19 cellular contexts compared by ENCODE assay signal in the genomic region with DNA sequence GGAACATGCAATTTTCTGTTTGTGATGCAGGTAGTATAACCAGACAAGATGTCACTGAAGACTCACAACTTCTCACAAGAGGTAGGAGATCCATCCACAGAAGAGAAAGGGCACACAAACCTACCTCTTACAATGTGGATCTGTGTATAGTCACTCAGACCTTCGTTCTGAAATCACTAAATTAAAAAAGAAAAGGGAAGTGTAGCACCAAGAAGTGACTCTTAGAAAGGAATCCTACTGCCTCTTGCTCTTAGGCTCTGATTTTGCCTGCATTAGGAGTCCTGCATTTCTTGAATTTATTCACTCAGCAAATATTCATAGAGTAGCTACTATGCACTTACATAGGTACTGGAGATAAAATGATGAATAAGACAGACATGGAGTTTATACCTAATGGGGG.
"Had no signal": no experiment of that assay in that cellular context is flagged by ENCODE, and none has a peak within 500 bp of the region (broad histone marks: within the 10 kb centered on the region; RNA-seq: fewer than 3 reads in every experiment).

No MANE protein-coding gene starts in this region.

- H3K79me2 ChIP-seq: parathyroid adenoma had no signal

- H3K36me3 ChIP-seq: thyroid gland had no signal

- H3K9me3 Mint-ChIP-seq: activated naive CD8-positive, alpha-beta T cell treated with anti-CD3 and anti-CD28 coated beads, Interleukin-2, amount 50 U/mL, for 24 hours; activated T-cell treated with anti-CD3 and anti-CD28 coated beads, Interleukin-2, amount 50 U/mL, for 72 hours; stimulated activated naive CD8-positive, alpha-beta T cell treated with anti-CD3 and anti-CD28 coated beads, Interleukin-15, Interleukin-2, amounts not matched to agents 100 ng/mL and 50 ng/mL, for 24 hours had no signal

- H3K9me3 ChIP-seq: body of pancreas, thyroid gland had no signal

- H3K36me3 Mint-ChIP-seq: WTC11 had no signal

- H3K4me3 Mint-ChIP-seq: activated naive CD8-positive, alpha-beta T cell treated with anti-CD3 and anti-CD28 coated beads, Interleukin-2, amount 50 U/mL, for 24 hours; activated T-cell treated with anti-CD3 and anti-CD28 coated beads, Interleukin-2, amount 50 U/mL, for 72 hours; nephron progenitor cell; stimulated activated naive CD8-positive, alpha-beta T cell treated with anti-CD3 and anti-CD28 coated beads, Interleukin-15, Interleukin-2, amounts not matched to agents 100 ng/mL and 50 ng/mL, for 24 hours; WTC11 had no signal

- H3K27ac ChIP-seq: body of pancreas, parathyroid adenoma, thyroid gland had no signal

- ATAC-seq: activated naive CD8-positive, alpha-beta T cell treated with anti-CD3 and anti-CD28 coated beads, Interleukin-2, amount 50 U/mL, for 24 hours; activated T-cell treated with anti-CD3 and anti-CD28 coated beads, Interleukin-2, amount 50 U/mL, for 72 hours; body of pancreas; left cardiac atrium; right cardiac atrium; WTC11 had no signal

- H3K4me3 ChIP-seq: body of pancreas, thyroid gland had no signal

- H3K4me1 ChIP-seq: parathyroid adenoma, thyroid gland had no signal

- H3K27me3 ChIP-seq: body of pancreas, thyroid gland had no signal

- H3K27me3 Mint-ChIP-seq: activated naive CD8-positive, alpha-beta T cell treated with anti-CD3 and anti-CD28 coated beads, Interleukin-2, amount 50 U/mL, for 24 hours; stimulated activated naive CD8-positive, alpha-beta T cell treated with anti-CD3 and anti-CD28 coated beads, Interleukin-15, Interleukin-2, amounts not matched to agents 100 ng/mL and 50 ng/mL, for 24 hours had no signal

- DNase-seq: activated CD4-positive, alpha-beta T cell treated with anti-CD3 and anti-CD28 coated beads for 4 hours; activated CD4-positive, alpha-beta T cell treated with anti-CD3 and anti-CD28 coated beads, Interleukin-2, amount 50 U/mL, for 48 hours; activated effector memory CD4-positive, alpha-beta T cell treated with Interleukin-2 at 50 U/mL for 16 hours; activated naive CD4-positive, alpha-beta T cell treated with anti-CD3 and anti-CD28 coated beads, Interleukin-2, amount 50 U/mL, for 16 hours; activated naive CD8-positive, alpha-beta T cell treated with anti-CD3 and anti-CD28 coated beads, Interleukin-2, amount 50 U/mL, for 24 hours; activated T-cell treated with anti-CD3 and anti-CD28 coated beads, Interleukin-2, amount 50 U/mL, for 72 hours; foreskin melanocyte; left cardiac atrium; mesenchymal stem cell; nephron progenitor cell; right cardiac atrium; stimulated activated CD4-positive, alpha-beta T cell treated with anti-CD3 and anti-CD28 coated beads, Interleukin-4, amount 100 ng/mL, for 24 hours; substantia nigra; T-helper 9 cell; thyroid gland had no signal

- H3K27ac Mint-ChIP-seq: activated naive CD8-positive, alpha-beta T cell treated with anti-CD3 and anti-CD28 coated beads, Interleukin-2, amount 50 U/mL, for 24 hours; activated T-cell treated with anti-CD3 and anti-CD28 coated beads, Interleukin-2, amount 50 U/mL, for 72 hours; nephron progenitor cell; stimulated activated naive CD8-positive, alpha-beta T cell treated with anti-CD3 and anti-CD28 coated beads, Interleukin-15, Interleukin-2, amounts not matched to agents 100 ng/mL and 50 ng/mL, for 24 hours; WTC11 had no signal

- H3K9ac ChIP-seq: parathyroid adenoma had no signal

- H2AFZ ChIP-seq: parathyroid adenoma had no signal
